In the genomic region with DNA sequence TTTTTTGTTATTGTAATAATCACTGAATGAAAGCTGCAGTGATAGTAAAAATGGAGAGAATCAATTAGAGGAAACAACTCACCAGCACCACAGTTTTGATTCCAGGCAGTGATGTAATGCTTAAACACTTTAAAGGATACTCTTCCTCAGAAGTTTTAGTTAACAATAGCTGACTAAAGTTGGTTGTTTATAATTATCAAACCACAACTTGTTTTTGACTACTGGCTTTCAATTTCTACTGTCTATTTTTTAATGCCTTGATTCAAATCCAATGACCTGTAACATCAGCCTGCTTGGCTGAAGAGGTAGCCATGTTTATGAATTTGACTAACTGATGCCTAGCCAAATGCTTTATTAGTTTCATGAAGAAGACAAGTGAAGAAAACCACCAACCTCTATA, we compare ENCODE assay signal across 1 cellular context.
TF ChIP-seq lines count a peak whose summit lies in the region.

No MANE protein-coding gene starts in this region.

TF ChIP-seq in IMR-90, 13 proteins besides CTCF, POLR2A, EP300 and RAD21:
- TF ChIP-seq SMC3 (IDR thresholded peaks at IDR 0.05; ENCODE audit: low read depth, low read length) = no peak
- no peak for TF ChIP-seq RCOR1 (IDR thresholded peaks at IDR 0.05; ENCODE audit: insufficient replicate concordance, low read length)
- no peak for TF ChIP-seq MAFK (IDR thresholded peaks at IDR 0.05; ENCODE audit: low read depth, low read length)
- TF ChIP-seq FOS (IDR thresholded peaks at IDR 0.05; ENCODE audit: low read depth, low read length) = no peak
- TF ChIP-seq, protein P1, sequence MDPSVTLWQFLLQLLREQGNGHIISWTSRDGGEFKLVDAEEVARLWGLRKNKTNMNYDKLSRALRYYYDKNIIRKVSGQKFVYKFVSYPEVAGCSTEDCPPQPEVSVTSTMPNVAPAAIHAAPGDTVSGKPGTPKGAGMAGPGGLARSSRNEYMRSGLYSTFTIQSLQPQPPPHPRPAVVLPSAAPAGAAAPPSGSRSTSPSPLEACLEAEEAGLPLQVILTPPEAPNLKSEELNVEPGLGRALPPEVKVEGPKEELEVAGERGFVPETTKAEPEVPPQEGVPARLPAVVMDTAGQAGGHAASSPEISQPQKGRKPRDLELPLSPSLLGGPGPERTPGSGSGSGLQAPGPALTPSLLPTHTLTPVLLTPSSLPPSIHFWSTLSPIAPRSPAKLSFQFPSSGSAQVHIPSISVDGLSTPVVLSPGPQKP (IDR thresholded peaks at IDR 0.05; ENCODE audit: borderline replicate concordance, low read depth, low read length) = no peak
- no peak for TF ChIP-seq USF2 (IDR thresholded peaks at IDR 0.05; ENCODE audit: low read depth, low read length)
- no peak for TF ChIP-seq CHD1 (IDR thresholded peaks at IDR 0.05; ENCODE audit: low read depth, low read length)
- no peak for TF ChIP-seq RFX5 (IDR thresholded peaks at IDR 0.05; ENCODE audit: low read depth, low read length)
TF ChIP-seq in IMR-90: peak in this region for 0.
